1 cellular context compared by ENCODE assay signal in the genomic region with DNA sequence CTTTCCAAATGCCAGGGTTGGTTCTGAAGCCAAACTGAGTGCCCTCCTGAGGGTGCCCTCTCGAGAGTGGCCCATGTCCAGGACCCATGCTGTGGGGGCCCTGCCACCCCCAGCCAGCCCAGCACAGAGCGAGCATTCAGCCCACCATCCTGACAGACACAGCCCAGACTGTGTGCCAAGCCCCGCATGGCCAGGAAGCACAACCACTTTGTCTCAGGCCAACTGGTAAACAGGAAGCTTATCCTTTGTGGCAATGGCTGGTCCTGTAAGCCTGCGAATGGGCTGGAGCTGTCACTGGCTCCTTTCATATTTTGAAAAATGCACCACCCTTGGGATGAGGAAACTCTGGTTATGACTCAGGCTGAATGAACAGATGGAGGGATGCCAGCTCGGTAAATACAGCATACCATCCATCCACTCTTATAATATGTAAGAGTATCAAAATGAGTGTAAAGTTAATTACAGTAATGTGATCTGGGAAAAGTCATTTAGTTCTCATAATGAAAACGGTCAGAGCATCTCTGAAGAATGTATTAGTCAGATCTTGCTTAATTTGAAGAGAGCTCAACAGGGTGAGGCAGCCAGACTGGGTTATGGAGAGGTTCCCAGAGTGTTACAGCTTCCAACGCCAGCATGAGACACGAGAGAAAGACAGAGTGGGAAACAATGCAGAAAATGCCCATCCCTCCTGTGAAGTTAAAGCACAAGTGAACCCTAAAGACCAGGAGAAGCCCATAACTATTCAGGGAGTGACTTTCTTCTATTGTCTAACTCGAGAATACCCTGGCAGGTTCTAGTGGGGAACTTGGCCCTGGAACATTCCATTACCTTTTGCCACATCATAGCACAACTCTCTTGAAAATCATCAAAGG.
TF ChIP-seq lines count a peak whose summit lies in the region.

No MANE protein-coding gene starts in this region.

TF ChIP-seq in HEK293, 187 proteins besides CTCF, POLR2A, EP300 and RAD21 (continued from another document):
- TF ChIP-seq, protein P1, sequence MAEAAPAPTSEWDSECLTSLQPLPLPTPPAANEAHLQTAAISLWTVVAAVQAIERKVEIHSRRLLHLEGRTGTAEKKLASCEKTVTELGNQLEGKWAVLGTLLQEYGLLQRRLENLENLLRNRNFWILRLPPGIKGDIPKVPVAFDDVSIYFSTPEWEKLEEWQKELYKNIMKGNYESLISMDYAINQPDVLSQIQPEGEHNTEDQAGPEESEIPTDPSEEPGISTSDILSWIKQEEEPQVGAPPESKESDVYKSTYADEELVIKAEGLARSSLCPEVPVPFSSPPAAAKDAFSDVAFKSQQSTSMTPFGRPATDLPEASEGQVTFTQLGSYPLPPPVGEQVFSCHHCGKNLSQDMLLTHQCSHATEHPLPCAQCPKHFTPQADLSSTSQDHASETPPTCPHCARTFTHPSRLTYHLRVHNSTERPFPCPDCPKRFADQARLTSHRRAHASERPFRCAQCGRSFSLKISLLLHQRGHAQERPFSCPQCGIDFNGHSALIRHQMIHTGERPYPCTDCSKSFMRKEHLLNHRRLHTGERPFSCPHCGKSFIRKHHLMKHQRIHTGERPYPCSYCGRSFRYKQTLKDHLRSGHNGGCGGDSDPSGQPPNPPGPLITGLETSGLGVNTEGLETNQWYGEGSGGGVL (tag by site-specific recombination; IDR thresholded peaks at IDR 0.05): no peak
- TF ChIP-seq ZNF585B (tag by site-specific recombination; IDR thresholded peaks at IDR 0.05) (no peak), ZNF391 (tag by site-specific recombination; IDR thresholded peaks at IDR 0.05; ENCODE audit: borderline replicate concordance, low read depth) (peak; percentile 35; the same call in 1 of the 2 replicates), ZNF423 (tag by site-specific recombination; IDR thresholded peaks at IDR 0.05) (no peak), ZSCAN18 (tag by site-specific recombination; IDR thresholded peaks at IDR 0.05) (no peak), SCRT2 (tag by site-specific recombination; IDR thresholded peaks at IDR 0.05) (peak; percentile 95), ZBTB17 (tag by site-specific recombination; IDR thresholded peaks at IDR 0.05) (peak; percentile 64; the same call in 1 of the 2 replicates), KLF17 (tag by site-specific recombination; IDR thresholded peaks at IDR 0.05) (peak; percentile 59; the same call in 1 of the 2 replicates), ZNF24 (tag by site-specific recombination; IDR thresholded peaks at IDR 0.05) (peak; percentile 56; the same call in 1 of the 2 replicates), ZSCAN30 (tag by site-specific recombination; IDR thresholded peaks at IDR 0.05) (no peak), INSM2 (tag by site-specific recombination; IDR thresholded peaks at IDR 0.05) (peak; percentile 95), SP3 (tag by site-specific recombination; IDR thresholded peaks at IDR 0.05) (no peak), SCRT1 (tag by site-specific recombination; IDR thresholded peaks at IDR 0.05; ENCODE audit: borderline replicate concordance) (peak; percentile 12; the same call in 1 of the 2 replicates), ZNF449 (tag by site-specific recombination; IDR thresholded peaks at IDR 0.05) (peak; percentile 94), GLI2 (tag by site-specific recombination; IDR thresholded peaks at IDR 0.05; ENCODE audit: borderline replicate concordance, low read depth) (no peak), ZNF626 (tag by site-specific recombination; IDR thresholded peaks at IDR 0.05) (no peak), ZIC2 (tag by site-specific recombination; IDR thresholded peaks at IDR 0.05) (no peak), ZNF211 (tag by site-specific recombination; IDR thresholded peaks at IDR 0.05; ENCODE audit: low read depth) (no peak), GLIS1 (tag by site-specific recombination; IDR thresholded peaks at IDR 0.05) (no peak), SP7 (tag by site-specific recombination; IDR thresholded peaks at IDR 0.05) (peak; percentile 91)
- TF ChIP-seq, protein P2, sequence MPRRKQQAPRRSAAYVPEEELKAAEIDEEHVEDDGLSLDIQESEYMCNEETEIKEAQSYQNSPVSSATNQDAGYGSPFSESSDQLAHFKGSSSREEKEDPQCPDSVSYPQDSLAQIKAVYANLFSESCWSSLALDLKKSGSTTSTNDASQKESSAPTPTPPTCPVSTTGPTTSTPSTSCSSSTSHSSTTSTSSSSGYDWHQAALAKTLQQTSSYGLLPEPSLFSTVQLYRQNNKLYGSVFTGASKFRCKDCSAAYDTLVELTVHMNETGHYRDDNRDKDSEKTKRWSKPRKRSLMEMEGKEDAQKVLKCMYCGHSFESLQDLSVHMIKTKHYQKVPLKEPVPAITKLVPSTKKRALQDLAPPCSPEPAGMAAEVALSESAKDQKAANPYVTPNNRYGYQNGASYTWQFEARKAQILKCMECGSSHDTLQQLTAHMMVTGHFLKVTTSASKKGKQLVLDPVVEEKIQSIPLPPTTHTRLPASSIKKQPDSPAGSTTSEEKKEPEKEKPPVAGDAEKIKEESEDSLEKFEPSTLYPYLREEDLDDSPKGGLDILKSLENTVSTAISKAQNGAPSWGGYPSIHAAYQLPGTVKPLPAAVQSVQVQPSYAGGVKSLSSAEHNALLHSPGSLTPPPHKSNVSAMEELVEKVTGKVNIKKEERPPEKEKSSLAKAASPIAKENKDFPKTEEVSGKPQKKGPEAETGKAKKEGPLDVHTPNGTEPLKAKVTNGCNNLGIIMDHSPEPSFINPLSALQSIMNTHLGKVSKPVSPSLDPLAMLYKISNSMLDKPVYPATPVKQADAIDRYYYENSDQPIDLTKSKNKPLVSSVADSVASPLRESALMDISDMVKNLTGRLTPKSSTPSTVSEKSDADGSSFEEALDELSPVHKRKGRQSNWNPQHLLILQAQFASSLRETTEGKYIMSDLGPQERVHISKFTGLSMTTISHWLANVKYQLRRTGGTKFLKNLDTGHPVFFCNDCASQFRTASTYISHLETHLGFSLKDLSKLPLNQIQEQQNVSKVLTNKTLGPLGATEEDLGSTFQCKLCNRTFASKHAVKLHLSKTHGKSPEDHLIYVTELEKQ (tag by site-specific recombination; IDR thresholded peaks at IDR 0.05; ENCODE audit: borderline replicate concordance): peak; percentile 78
- TF ChIP-seq, protein P3, sequence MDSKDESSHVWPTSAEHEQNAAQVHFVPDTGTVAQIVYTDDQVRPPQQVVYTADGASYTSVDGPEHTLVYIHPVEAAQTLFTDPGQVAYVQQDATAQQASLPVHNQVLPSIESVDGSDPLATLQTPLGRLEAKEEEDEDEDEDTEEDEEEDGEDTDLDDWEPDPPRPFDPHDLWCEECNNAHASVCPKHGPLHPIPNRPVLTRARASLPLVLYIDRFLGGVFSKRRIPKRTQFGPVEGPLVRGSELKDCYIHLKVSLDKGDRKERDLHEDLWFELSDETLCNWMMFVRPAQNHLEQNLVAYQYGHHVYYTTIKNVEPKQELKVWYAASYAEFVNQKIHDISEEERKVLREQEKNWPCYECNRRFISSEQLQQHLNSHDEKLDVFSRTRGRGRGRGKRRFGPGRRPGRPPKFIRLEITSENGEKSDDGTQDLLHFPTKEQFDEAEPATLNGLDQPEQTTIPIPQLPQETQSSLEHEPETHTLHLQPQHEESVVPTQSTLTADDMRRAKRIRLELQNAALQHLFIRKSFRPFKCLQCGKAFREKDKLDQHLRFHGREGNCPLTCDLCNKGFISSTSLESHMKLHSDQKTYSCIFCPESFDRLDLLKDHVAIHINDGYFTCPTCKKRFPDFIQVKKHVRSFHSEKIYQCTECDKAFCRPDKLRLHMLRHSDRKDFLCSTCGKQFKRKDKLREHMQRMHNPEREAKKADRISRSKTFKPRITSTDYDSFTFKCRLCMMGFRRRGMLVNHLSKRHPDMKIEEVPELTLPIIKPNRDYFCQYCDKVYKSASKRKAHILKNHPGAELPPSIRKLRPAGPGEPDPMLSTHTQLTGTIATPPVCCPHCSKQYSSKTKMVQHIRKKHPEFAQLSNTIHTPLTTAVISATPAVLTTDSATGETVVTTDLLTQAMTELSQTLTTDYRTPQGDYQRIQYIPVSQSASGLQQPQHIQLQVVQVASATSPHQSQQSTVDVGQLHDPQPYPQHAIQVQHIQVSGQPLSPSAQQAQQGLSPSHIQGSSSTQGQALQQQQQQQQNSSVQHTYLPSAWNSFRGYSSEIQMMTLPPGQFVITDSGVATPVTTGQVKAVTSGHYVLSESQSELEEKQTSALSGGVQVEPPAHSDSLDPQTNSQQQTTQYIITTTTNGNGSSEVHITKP (tag by site-specific recombination; IDR thresholded peaks at IDR 0.05): 0 out of 2 replicates have a peak, but pooled peaks have one; percentile 44
- TF ChIP-seq, protein P4, sequence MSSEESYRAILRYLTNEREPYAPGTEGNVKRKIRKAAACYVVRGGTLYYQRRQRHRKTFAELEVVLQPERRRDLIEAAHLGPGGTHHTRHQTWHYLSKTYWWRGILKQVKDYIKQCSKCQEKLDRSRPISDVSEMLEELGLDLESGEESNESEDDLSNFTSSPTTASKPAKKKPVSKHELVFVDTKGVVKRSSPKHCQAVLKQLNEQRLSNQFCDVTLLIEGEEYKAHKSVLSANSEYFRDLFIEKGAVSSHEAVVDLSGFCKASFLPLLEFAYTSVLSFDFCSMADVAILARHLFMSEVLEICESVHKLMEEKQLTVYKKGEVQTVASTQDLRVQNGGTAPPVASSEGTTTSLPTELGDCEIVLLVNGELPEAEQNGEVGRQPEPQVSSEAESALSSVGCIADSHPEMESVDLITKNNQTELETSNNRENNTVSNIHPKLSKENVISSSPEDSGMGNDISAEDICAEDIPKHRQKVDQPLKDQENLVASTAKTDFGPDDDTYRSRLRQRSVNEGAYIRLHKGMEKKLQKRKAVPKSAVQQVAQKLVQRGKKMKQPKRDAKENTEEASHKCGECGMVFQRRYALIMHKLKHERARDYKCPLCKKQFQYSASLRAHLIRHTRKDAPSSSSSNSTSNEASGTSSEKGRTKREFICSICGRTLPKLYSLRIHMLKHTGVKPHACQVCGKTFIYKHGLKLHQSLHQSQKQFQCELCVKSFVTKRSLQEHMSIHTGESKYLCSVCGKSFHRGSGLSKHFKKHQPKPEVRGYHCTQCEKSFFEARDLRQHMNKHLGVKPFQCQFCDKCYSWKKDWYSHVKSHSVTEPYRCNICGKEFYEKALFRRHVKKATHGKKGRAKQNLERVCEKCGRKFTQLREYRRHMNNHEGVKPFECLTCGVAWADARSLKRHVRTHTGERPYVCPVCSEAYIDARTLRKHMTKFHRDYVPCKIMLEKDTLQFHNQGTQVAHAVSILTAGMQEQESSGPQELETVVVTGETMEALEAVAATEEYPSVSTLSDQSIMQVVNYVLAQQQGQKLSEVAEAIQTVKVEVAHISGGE (tag by site-specific recombination; conservative IDR thresholded peaks at IDR 0.05; ENCODE audit: low read depth): no peak
TF ChIP-seq in HEK293: peak in this region for 24.
